Comparison of ENCODE assay signal across 1 cellular context in genomic region chr2:27186613-27187345, GRCh38.
TF ChIP-seq lines count a peak whose summit lies in the region.

No MANE protein-coding gene starts in this region.

TF ChIP-seq in HepG2, 621 proteins besides CTCF, POLR2A, EP300 and RAD21:
- no peak for TF ChIP-seq ARHGAP35 (CRISPR knock-in tag; IDR thresholded peaks at IDR 0.05; ENCODE audit: borderline replicate concordance)
- TF ChIP-seq ATF5 (CRISPR knock-in tag; IDR thresholded peaks at IDR 0.05; ENCODE audit: low read depth), result no peak
- TF ChIP-seq ARNT2 (CRISPR knock-in tag; IDR thresholded peaks at IDR 0.05; ENCODE audit: low read depth), result 0 out of 2 replicates have a peak, but pooled peaks have one; percentile 5
